11 cellular contexts compared by ENCODE assay signal in genomic region chr4:118760493-118760892, GRCh38.
DNase-seq lines count a peak whose midpoint lies in the region; ATAC-seq, FAIRE-seq and TF ChIP-seq lines count a peak whose summit lies in the region.
"Had no signal": no experiment of that assay in that cellular context is flagged by ENCODE, and none has a peak within 500 bp of the region (broad histone marks: within the 10 kb centered on the region; RNA-seq: fewer than 3 reads in every experiment).

No MANE protein-coding gene starts in this region.

- no peaks in the 10 kb centered on the region for H3K9me2 ChIP-seq in SU-DHL-6 (replicated peaks; ENCODE audit: insufficient read depth, low read length)

- WGBS in smooth muscle cell (ENCODE audit: low lambda C conversion rate) = 100% methylated on average over 5 of the region's 5 CpGs

- H3K79me2 ChIP-seq in SU-DHL-6 (ENCODE audit: insufficient read depth, low read length) (no peaks in the 10 kb centered on the region), smooth muscle cell (ENCODE audit: low read depth) (peaks cover 73% of the 10 kb centered on the region)

- H2AFZ ChIP-seq in SU-DHL-6 (ENCODE audit: low read depth, low read length, severe bottlenecking) = no peak overlapping the region
- no peak overlapping the region for H2AFZ ChIP-seq in smooth muscle cell (ENCODE audit: low read depth)

- H3K9me3 ChIP-seq in SU-DHL-6 (ENCODE audit: insufficient read depth, low read length) (no peaks in the 10 kb centered on the region), smooth muscle cell (replicated peaks; ENCODE audit: low read depth) (no peaks in the 10 kb centered on the region)

- H4K20me1 ChIP-seq in SU-DHL-6 (ENCODE audit: low read depth, low read length) (no peaks in the 10 kb centered on the region), smooth muscle cell (ENCODE audit: low read depth) (peaks cover 99% of the 10 kb centered on the region)

- TF ChIP-seq CTCF in SU-DHL-6 (IDR thresholded peaks at IDR 0.05; ENCODE audit: insufficient read depth, low read length, poor library complexity, severe bottlenecking) (no peak), smooth muscle cell (IDR thresholded peaks at IDR 0.05; ENCODE audit: borderline replicate concordance, insufficient read depth, poor library complexity, severe bottlenecking) (no peak)

- H3K9ac ChIP-seq in SU-DHL-6 (ENCODE audit: low read length) (peak overlapping the region; percentile 53), smooth muscle cell (ENCODE audit: low read depth) (no peak overlapping the region)

- no peaks in the 10 kb centered on the region for H3K4me1 ChIP-seq in smooth muscle cell (ENCODE audit: low read depth)

- H3K27ac ChIP-seq in SU-DHL-6 (ENCODE audit: low read depth, low read length) (peak overlapping the region; percentile 92), smooth muscle cell (ENCODE audit: low read depth) (no peak overlapping the region)
- H3K27ac ChIP-seq: epithelial cell of prostate had no signal

- peak; percentile 83 for FAIRE-seq in GM12892 (lab: Jason Lieb, UNC)

- H3K4me2 ChIP-seq in SU-DHL-6 (ENCODE audit: low read depth, low read length, poor library complexity, severe bottlenecking) (peak overlapping the region; percentile 72), smooth muscle cell (no peak overlapping the region)

- no peaks in the 10 kb centered on the region for H3K27me3 ChIP-seq in SU-DHL-6 (ENCODE audit: low read length)
- no peaks in the 10 kb centered on the region for H3K27me3 ChIP-seq in smooth muscle cell (ENCODE audit: low read depth)

- no peak for TF ChIP-seq POLR2A in GM12892 (IDR thresholded peaks at IDR 0.05; ENCODE audit: low read depth, low read length)

- peak; percentile 99 for ATAC-seq in GM19467 (IDR thresholded peaks at IDR 0.05; ENCODE audit: unreplicated experiment)
- peak; percentile 94 for ATAC-seq in HG03039 (IDR thresholded peaks at IDR 0.05; ENCODE audit: unreplicated experiment)
- ATAC-seq: PC-3, sciatic nerve had no signal

- H3F3A ChIP-seq in SU-DHL-6 (ENCODE audit: insufficient read depth) (peaks cover 29% of the 10 kb centered on the region), smooth muscle cell (ENCODE audit: low read depth) (peaks cover 37% of the 10 kb centered on the region)

- DNase-seq in GM12892 (ENCODE audit: insufficient read length) (no peak), smooth muscle cell (lab: John Stamatoyannopoulos, UW; ENCODE audit: unreplicated experiment) (no peak), NCI-H1694 (lab: John Stamatoyannopoulos, UW) (no peak), DMS53 treated with DMSO at 0.1 percent for 48 hours (lab: John Stamatoyannopoulos, UW; ENCODE audit: unreplicated experiment) (no peak), NCI-H2227 (lab: John Stamatoyannopoulos, UW; ENCODE audit: unreplicated experiment) (no peak)
- DNase-seq: PC-3 had no signal

- H3K36me3 ChIP-seq in SU-DHL-6 (ENCODE audit: low read length) = 0 out of 2 replicates have a peak, but pooled peaks cover 7% of the 10 kb centered on the region
- peaks cover 24% of the 10 kb centered on the region for H3K36me3 ChIP-seq in smooth muscle cell (ENCODE audit: low read depth)

- peak overlapping the region; percentile 46 for H3K4me3 ChIP-seq in SU-DHL-6 (ENCODE audit: insufficient read depth, low read length, poor library complexity, severe bottlenecking)
- H3K4me3 ChIP-seq in smooth muscle cell = no peak overlapping the region
